10 cellular contexts compared by ENCODE assay signal in the genomic region with DNA sequence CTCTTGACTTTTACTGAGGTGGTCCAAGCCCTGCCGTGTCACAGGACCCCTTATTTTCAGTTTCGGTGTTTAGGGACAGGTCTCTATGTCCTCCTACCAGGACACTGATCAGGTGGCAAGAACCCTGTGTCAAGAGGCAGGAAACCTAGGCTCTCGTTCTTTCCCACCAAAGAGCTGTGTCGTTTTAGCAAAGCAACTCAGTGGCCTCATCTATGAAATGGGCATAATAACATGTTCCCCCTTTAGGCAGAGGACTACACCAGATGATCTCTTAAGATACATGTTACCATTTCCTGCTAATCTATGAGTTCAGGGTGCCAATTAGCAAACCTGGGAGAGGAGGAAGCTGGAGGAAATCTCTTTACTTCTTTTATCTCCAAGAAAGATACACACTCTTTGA. TPM values are rescaled to one million over a fixed set of nuclear protein-coding genes. Genes with fewer than 3 reads are reported as not detected.
A peak's percentile ranks its signal among the peaks of the same experiment; 100 is the strongest.
DNase-seq lines count a peak whose midpoint lies in the region; ATAC-seq and TF ChIP-seq lines count a peak whose summit lies in the region.
"Had no signal": no experiment of that assay in that cellular context is flagged by ENCODE, and none has a peak within 500 bp of the region (broad histone marks: within the 10 kb centered on the region; RNA-seq: fewer than 3 reads in every experiment).

No MANE protein-coding gene starts in this region.

- peak overlapping the region; percentile 86 for H3K4me3 ChIP-seq in brain microvascular endothelial cell (ENCODE audit: low read depth, low read length)
- H3K4me3 ChIP-seq in muscle layer of colon (ENCODE audit: low read depth in 1 of 2, low read length in 2 of 2), result peak overlapping the region; percentile 74 to 94

- no peak overlapping the region for H3K9ac ChIP-seq in muscle layer of colon (ENCODE audit: low read length)

- H3K36me3 Mint-ChIP-seq in activated CD8-positive, alpha-beta T cell treated with anti-CD3 and anti-CD28 coated beads for 36 hours (ENCODE audit: low read depth), result no peaks in the 10 kb centered on the region
- no peaks in the 10 kb centered on the region for H3K36me3 Mint-ChIP-seq in activated CD8-positive, alpha-beta T cell treated with anti-CD3 and anti-CD28 coated beads, Interleukin-2, amount 10 ng/mL, durations not matched to agents 7 days and 5 days (ENCODE audit: low read depth)
- peaks cover 3% of the 10 kb centered on the region for H3K36me3 Mint-ChIP-seq in type B pancreatic cell

- peaks cover 3% of the 10 kb centered on the region for H3K36me3 ChIP-seq in brain microvascular endothelial cell (replicated peaks)
- no peaks in the 10 kb centered on the region for H3K36me3 ChIP-seq in muscle layer of colon (ENCODE audit: insufficient read depth, low read length)

- TF ChIP-seq CTCF in activated CD8-positive, alpha-beta T cell treated with anti-CD3 and anti-CD28 coated beads for 36 hours (IDR thresholded peaks at IDR 0.05), result no peak
- TF ChIP-seq CTCF in brain microvascular endothelial cell (IDR thresholded peaks at IDR 0.05; ENCODE audit: low read depth, low read length, missing control alignments), result no peak
- TF ChIP-seq CTCF in type B pancreatic cell (conservative IDR thresholded peaks at IDR 0.05), result no peak

- no peaks in the 10 kb centered on the region for H3K9me3 ChIP-seq in muscle layer of colon (ENCODE audit: low read length)

- intact Hi-C loops in activated CD8-positive, alpha-beta T cell treated with anti-CD3 and anti-CD28 coated beads for 36 hours (cut with micrococcal nuclease), result no loop called here

- CTCF ChIA-PET in activated CD8-positive, alpha-beta T cell treated with anti-CD3 and anti-CD28 coated beads for 36 hours (lab: Charles Lee), result no interaction called here
- CTCF ChIA-PET in activated CD8-positive, alpha-beta T cell treated with anti-CD3 and anti-CD28 coated beads, Interleukin-2, amount 10 ng/mL, durations not matched to agents 7 days and 5 days (lab: Charles Lee), result no interaction called here

- no peak overlapping the region for H3K27ac Mint-ChIP-seq in activated CD8-positive, alpha-beta T cell treated with anti-CD3 and anti-CD28 coated beads for 36 hours
- H3K27ac Mint-ChIP-seq in activated CD8-positive, alpha-beta T cell treated with anti-CD3 and anti-CD28 coated beads, Interleukin-2, amount 10 ng/mL, durations not matched to agents 7 days and 5 days, result no peak overlapping the region
- H3K27ac Mint-ChIP-seq in type B pancreatic cell, result peak overlapping the region; percentile 65

- peaks cover 16% of the 10 kb centered on the region for H3K4me1 Mint-ChIP-seq in activated CD8-positive, alpha-beta T cell treated with anti-CD3 and anti-CD28 coated beads for 36 hours (ENCODE audit: low read depth)
- peaks cover 33% of the 10 kb centered on the region for H3K4me1 Mint-ChIP-seq in activated CD8-positive, alpha-beta T cell treated with anti-CD3 and anti-CD28 coated beads, Interleukin-2, amount 10 ng/mL, durations not matched to agents 7 days and 5 days (ENCODE audit: low read depth)
- peaks cover 48% of the 10 kb centered on the region for H3K4me1 Mint-ChIP-seq in type B pancreatic cell (ENCODE audit: unreplicated experiment)

- no peaks in the 10 kb centered on the region for H3K9me3 Mint-ChIP-seq in activated CD8-positive, alpha-beta T cell treated with anti-CD3 and anti-CD28 coated beads for 36 hours
- H3K9me3 Mint-ChIP-seq in activated CD8-positive, alpha-beta T cell treated with anti-CD3 and anti-CD28 coated beads, Interleukin-2, amount 10 ng/mL, durations not matched to agents 7 days and 5 days (ENCODE audit: insufficient read depth), result no peaks in the 10 kb centered on the region
- no peaks in the 10 kb centered on the region for H3K9me3 Mint-ChIP-seq in type B pancreatic cell

- peak overlapping the region; percentile 88 for H3K27ac ChIP-seq in brain microvascular endothelial cell
- peak overlapping the region; percentile 95 for H3K27ac ChIP-seq in muscle layer of colon (ENCODE audit: low read depth, low read length)

- in situ Hi-C loops in brain microvascular endothelial cell (cut with HindIII; ENCODE audit: low pct_ligation_motif_present, low sequenced_read_pairs), result no loop called here

- H3K27me3 Mint-ChIP-seq in activated CD8-positive, alpha-beta T cell treated with anti-CD3 and anti-CD28 coated beads for 36 hours, result peaks cover 72% of the 10 kb centered on the region
- peaks cover 82% of the 10 kb centered on the region for H3K27me3 Mint-ChIP-seq in activated CD8-positive, alpha-beta T cell treated with anti-CD3 and anti-CD28 coated beads, Interleukin-2, amount 10 ng/mL, durations not matched to agents 7 days and 5 days (ENCODE audit: low read depth)
- peaks cover 61% of the 10 kb centered on the region for H3K27me3 Mint-ChIP-seq in type B pancreatic cell

- no peak for ATAC-seq in activated CD8-positive, alpha-beta T cell treated with anti-CD3 and anti-CD28 coated beads for 36 hours
- ATAC-seq in activated CD8-positive, alpha-beta T cell treated with anti-CD3 and anti-CD28 coated beads, Interleukin-2, amount 10 ng/mL, durations not matched to agents 7 days and 5 days, result no peak
- ATAC-seq in HG03469 (IDR thresholded peaks at IDR 0.05; ENCODE audit: unreplicated experiment), result no peak

- H3K4me1 ChIP-seq in muscle layer of colon (ENCODE audit: insufficient read depth, low read length), result peaks cover 34% of the 10 kb centered on the region

- peak overlapping the region; percentile 72 for H3K4me3 Mint-ChIP-seq in activated CD8-positive, alpha-beta T cell treated with anti-CD3 and anti-CD28 coated beads for 36 hours
- no peak overlapping the region for H3K4me3 Mint-ChIP-seq in activated CD8-positive, alpha-beta T cell treated with anti-CD3 and anti-CD28 coated beads, Interleukin-2, amount 10 ng/mL, durations not matched to agents 7 days and 5 days
- peak overlapping the region; percentile 90 for H3K4me3 Mint-ChIP-seq in type B pancreatic cell

- POLR2A ChIA-PET in activated CD8-positive, alpha-beta T cell treated with anti-CD3 and anti-CD28 coated beads for 36 hours (lab: Charles Lee), result no interaction called here
- POLR2A ChIA-PET in activated CD8-positive, alpha-beta T cell treated with anti-CD3 and anti-CD28 coated beads, Interleukin-2, amount 10 ng/mL, durations not matched to agents 7 days and 5 days (lab: Charles Lee), result no interaction called here

- DNase-seq in activated CD8-positive, alpha-beta T cell treated with anti-CD3 and anti-CD28 coated beads for 36 hours, result no peak
- DNase-seq in activated CD8-positive, alpha-beta T cell treated with anti-CD3 and anti-CD28 coated beads, Interleukin-2, amount 10 ng/mL, durations not matched to agents 7 days and 5 days, result no peak
- DNase-seq in brain microvascular endothelial cell (no peak), type B pancreatic cell (ENCODE audit: extremely low spot score, unreplicated experiment) (no peak), cerebellar nuclear complex (lab: John Stamatoyannopoulos, UW) (no peak)
- DNase-seq in activated CD8-positive, alpha-beta memory T cell treated with anti-CD3 and anti-CD28 coated beads, Interleukin-2, amount 50 U/mL, for 48 hours, result no peak
- DNase-seq: activated T-cell treated with anti-CD3 and anti-CD28 coated beads, Interleukin-2, amount 50 U/mL, for 48 hours; midbrain had no signal

- no peaks in the 10 kb centered on the region for H3K27me3 ChIP-seq in brain microvascular endothelial cell (replicated peaks)
- no peaks in the 10 kb centered on the region for H3K27me3 ChIP-seq in muscle layer of colon (ENCODE audit: control insufficient read depth in 1 of 2, insufficient read depth in 2 of 2, low read length in 2 of 2)

RNA-seq across cellular contexts. Expression of a gene that starts 1.9 kb away (rescaled TPM):
- under 1 TPM; 0.45 to 0.76 TPM for total RNA-seq in activated CD8-positive, alpha-beta T cell treated with anti-CD3 and anti-CD28 coated beads for 36 hours
- total RNA-seq in activated CD8-positive, alpha-beta T cell treated with anti-CD3 and anti-CD28 coated beads, Interleukin-2, amount 10 ng/mL, durations not matched to agents 7 days and 5 days, result not detected
- total RNA-seq in type B pancreatic cell (ENCODE audit: low replicate concordance), result 8.9 and 19.7 TPM in 2 replicates
